Comparison of ENCODE assay signal across 23 cellular contexts in genomic region chr6:155054851-155055250, GRCh38.
"Had no signal": no experiment of that assay in that cellular context is flagged by ENCODE, and none has a peak within 500 bp of the region (broad histone marks: within the 10 kb centered on the region; RNA-seq: fewer than 3 reads in every experiment).

No MANE protein-coding gene starts in this region.

- H3K27me3 ChIP-seq: body of pancreas, left lung, neutrophil, pancreas, right atrium auricular region, tibial artery had no signal

- H3K4me3 Mint-ChIP-seq: activated CD8-positive, alpha-beta T cell treated with anti-CD3 and anti-CD28 coated beads, Interleukin-2, amount 10 ng/mL, durations not matched to agents 7 days and 5 days; activated T-helper 17 cell treated with anti-CD3 and anti-CD28 coated beads, Interleukin-2, amount 50 U/mL, for 72 hours; natural killer cell treated with Interleukin-12 subunit alpha and Interleukin-12 subunit beta and Interleukin-15 and Interleukin-18, amount 100 ng/mL, for 72 hours; T-helper 17 cell had no signal

- H3K9me3 Mint-ChIP-seq: activated T-helper 17 cell treated with anti-CD3 and anti-CD28 coated beads, Interleukin-2, amount 50 U/mL, for 72 hours; natural killer cell treated with Interleukin-12 subunit alpha and Interleukin-12 subunit beta and Interleukin-15 and Interleukin-18, amount 100 ng/mL, for 72 hours had no signal

- H3K27me3 Mint-ChIP-seq: activated T-helper 17 cell treated with anti-CD3 and anti-CD28 coated beads, Interleukin-2, amount 50 U/mL, for 72 hours; T-helper 17 cell had no signal

- ATAC-seq: activated CD4-positive, CD25-positive, alpha-beta regulatory T cell treated with anti-CD3 and anti-CD28 coated beads, Interleukin-2, amount 50 U/mL, for 24 hours; activated CD8-positive, alpha-beta T cell treated with anti-CD3 and anti-CD28 coated beads, Interleukin-2, amount 10 ng/mL, durations not matched to agents 7 days and 5 days; activated T-helper 17 cell treated with anti-CD3 and anti-CD28 coated beads, Interleukin-2, amount 50 U/mL, for 72 hours; body of pancreas; esophagus mucosa; left lung; natural killer cell treated with Interleukin-12 subunit alpha and Interleukin-12 subunit beta and Interleukin-15 and Interleukin-18, amount 100 ng/mL, for 72 hours; pancreas; psoas muscle; T-helper 17 cell had no signal

- H3K4me3 ChIP-seq: body of pancreas, cardiac muscle cell, left lung, lung, pancreas, psoas muscle, right atrium auricular region, SK-N-MC had no signal

- FAIRE-seq: kidney, pancreas had no signal

- H3K27ac Mint-ChIP-seq: activated CD8-positive, alpha-beta T cell treated with anti-CD3 and anti-CD28 coated beads, Interleukin-2, amount 10 ng/mL, durations not matched to agents 7 days and 5 days; activated T-helper 17 cell treated with anti-CD3 and anti-CD28 coated beads, Interleukin-2, amount 50 U/mL, for 72 hours; natural killer cell treated with Interleukin-12 subunit alpha and Interleukin-12 subunit beta and Interleukin-15 and Interleukin-18, amount 100 ng/mL, for 72 hours; T-helper 17 cell had no signal

- H3K9me3 ChIP-seq: body of pancreas, left lung, neutrophil, pancreas, psoas muscle, right atrium auricular region, tibial artery had no signal

- H3K4me1 ChIP-seq: body of pancreas, left lung, pancreas, psoas muscle, right atrium auricular region had no signal

- DNase-seq: activated CD4-positive, alpha-beta T cell treated with anti-CD3 and anti-CD28 coated beads, Interleukin-2, amount 50 U/mL, for 1 hour; activated CD8-positive, alpha-beta T cell treated with anti-CD3 and anti-CD28 coated beads, Interleukin-2, amount 10 ng/mL, durations not matched to agents 7 days and 5 days; body of pancreas; effector CD8-positive, alpha-beta T cell; kidney; left lung; midbrain; pancreas; psoas muscle; stimulated activated CD4-positive, alpha-beta T cell treated with anti-CD3 and anti-CD28 coated beads, Interleukin-4, amount 100 ng/mL, for 24 hours; stimulated activated naive CD4-positive, alpha-beta T cell treated with Interleukin-2 at 50 U/mL for 16 hours; SW 1271; T-helper 17 cell; tibial artery had no signal

- H3K36me3 ChIP-seq: cardiac muscle cell, left lung, neutrophil, pancreas, right atrium auricular region, tibial artery had no signal

- H3K36me3 Mint-ChIP-seq: natural killer cell treated with Interleukin-12 subunit alpha and Interleukin-12 subunit beta and Interleukin-15 and Interleukin-18, amount 100 ng/mL, for 72 hours had no signal

- H3K27ac ChIP-seq: body of pancreas, cardiac muscle cell, left lung, neutrophil, pancreas, psoas muscle, right atrium auricular region, SK-N-MC, tibial artery had no signal
